12 cellular contexts compared by ENCODE assay signal in the genomic region with DNA sequence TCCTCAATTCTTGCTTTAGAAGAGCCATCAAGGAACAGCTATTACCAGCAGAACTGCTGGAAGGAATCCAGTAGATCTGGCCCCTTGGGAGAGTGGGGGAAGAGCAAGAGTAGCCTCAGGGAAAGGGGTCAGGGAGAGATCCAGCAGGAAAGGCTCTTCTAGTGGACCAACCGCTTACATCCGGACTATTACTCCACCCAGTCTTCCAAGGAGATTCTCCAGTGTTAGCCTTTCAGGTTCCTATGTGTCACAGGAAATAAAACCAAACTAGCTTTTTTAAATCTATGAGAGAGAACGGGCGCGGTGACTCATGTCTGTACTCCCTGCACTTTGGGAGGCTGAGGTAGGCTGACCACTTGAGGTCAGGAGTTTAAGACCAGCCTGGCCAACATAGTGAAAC. TPM values are rescaled to one million over a fixed set of nuclear protein-coding genes. Genes with fewer than 3 reads are reported as not detected.
DNase-seq lines count a peak whose midpoint lies in the region; ATAC-seq, FAIRE-seq and TF ChIP-seq lines count a peak whose summit lies in the region.
"Had no signal": no experiment of that assay in that cellular context is flagged by ENCODE, and none has a peak within 500 bp of the region (broad histone marks: within the 10 kb centered on the region; RNA-seq: fewer than 3 reads in every experiment).

No MANE protein-coding gene starts in this region.

- H3K27me3 ChIP-seq in HepG2 (ENCODE audit: control insufficient read depth in 1 of 2, insufficient read depth in 2 of 2, low read length in 2 of 2) (no peaks in the 10 kb centered on the region), right lobe of liver (no peaks in the 10 kb centered on the region), cardiac muscle cell (no peaks in the 10 kb centered on the region)
- H3K27me3 ChIP-seq: Peyer's patch had no signal

- peak overlapping the region; percentile 2 for H3K27ac ChIP-seq in HepG2 (ENCODE audit: extremely low read length, insufficient read depth, low read length)
- no peak overlapping the region for H3K27ac ChIP-seq in right lobe of liver
- peak overlapping the region; percentile 34 for H3K27ac ChIP-seq in cardiac muscle cell
- H3K27ac ChIP-seq: Peyer's patch had no signal

- intact Hi-C loops in HepG2 (cut with micrococcal nuclease; ENCODE audit: unreplicated experiment) (no loop called here), right lobe of liver (cut with DNase I) (no loop called here)

- H3K79me2 ChIP-seq in HepG2 (ENCODE audit: insufficient read depth, low read length): peaks cover 5% of the 10 kb centered on the region

- DNase-seq in HepG2 (ENCODE audit: low spot score) (no peak), right lobe of liver (no peak), amniotic epithelial cell (ENCODE audit: low read depth) (peak; percentile 96), cardiac muscle cell (ENCODE audit: low read depth in 1 of 2, low spot score in 1 of 2) (peak in 1 of 2 donors; percentile 78), urothelium cell line (ENCODE audit: low spot score) (peak; percentile 74), DMS153 (lab: John Stamatoyannopoulos, UW) (no peak), SHP77 (lab: John Stamatoyannopoulos, UW) (no peak)
- DNase-seq: activated CD4-positive, alpha-beta T cell treated with anti-CD3 and anti-CD28 coated beads for 48 hours; activated naive CD4-positive, alpha-beta T cell treated with anti-CD3 and anti-CD28 coated beads for 36 hours; NCI-H1048; Peyer's patch had no signal

- H3K4me2 ChIP-seq in HepG2 (ENCODE audit: low read depth, low read length): no peak overlapping the region

- H2AFZ ChIP-seq in HepG2 (ENCODE audit: low read length): no peak overlapping the region

- 82% methylated on average over 5 of the region's 5 CpGs for WGBS in HepG2 (ENCODE audit: low lambda C conversion rate)
- 90% methylated on average over 5 of the region's 5 CpGs for WGBS in right lobe of liver (ENCODE audit: insufficient coverage, low coverage, low lambda C conversion rate, missing lambda C conversion rate)

- TF ChIP-seq POLR2A in HepG2 (IDR thresholded peaks at IDR 0.05; ENCODE audit: insufficient read depth in 1 of 2, low read depth in 2 of 2, low read length in 2 of 2) (no peak), right lobe of liver (IDR thresholded peaks at IDR 0.05) (no peak)

- no peaks in the 10 kb centered on the region for H4K20me1 ChIP-seq in HepG2 (ENCODE audit: insufficient read depth, low read length)

- TF ChIP-seq CTCF in HepG2 (CRISPR knock-in tag; IDR thresholded peaks at IDR 0.05) (no peak), right lobe of liver (IDR thresholded peaks at IDR 0.05) (no peak), cardiac muscle cell (IDR thresholded peaks at IDR 0.05; ENCODE audit: low read depth, low read length) (no peak)

- POLR2A ChIA-PET in HepG2 (lab: Yijun Ruan, JAX): no interaction called here

- FAIRE-seq in HepG2 (lab: Jason Lieb, UNC) (no peak), urothelium cell line (lab: Jason Lieb, UNC) (no peak)

- ATAC-seq in HepG2 (no peak), right lobe of liver (no peak), HG02678 (IDR thresholded peaks at IDR 0.05; ENCODE audit: unreplicated experiment) (no peak)

- peaks cover 2 to 5% of the 10 kb centered on the region in 2 experiments; a peak in 2 of 5 replicates for H3K36me3 ChIP-seq in HepG2 (replicated peaks in 1 of 2; ENCODE audit: control insufficient read depth in 1 of 2, insufficient read depth in 2 of 2, low read length in 2 of 2)
- no peaks in the 10 kb centered on the region for H3K36me3 ChIP-seq in right lobe of liver
- no peaks in the 10 kb centered on the region for H3K36me3 ChIP-seq in cardiac muscle cell
- H3K36me3 ChIP-seq: Peyer's patch had no signal

- H3K9me3 ChIP-seq in HepG2 (ENCODE audit: low read length): no peaks in the 10 kb centered on the region
- H3K9me3 ChIP-seq in right lobe of liver: no peaks in the 10 kb centered on the region
- no peaks in the 10 kb centered on the region for H3K9me3 ChIP-seq in cardiac muscle cell (ENCODE audit: low read depth)
- H3K9me3 ChIP-seq: Peyer's patch had no signal

- no peak overlapping the region for H3K9ac ChIP-seq in HepG2 (ENCODE audit: insufficient read depth, low read depth, low read length)

- no peak for TF ChIP-seq RAD21 in HepG2 (CRISPR knock-in tag; IDR thresholded peaks at IDR 0.05)

- H3K4me3 ChIP-seq in HepG2 (replicated peaks in 1 of 3; ENCODE audit: insufficient read depth in 1 of 3, low read depth in 2 of 3, low read length in 3 of 3) (no peak overlapping the region), right lobe of liver (no peak overlapping the region), cardiac muscle cell (no peak overlapping the region)
- H3K4me3 ChIP-seq: Peyer's patch had no signal

- H3K4me1 ChIP-seq in HepG2 (ENCODE audit: insufficient read depth, low read length): peaks cover 35% of the 10 kb centered on the region
- no peaks in the 10 kb centered on the region for H3K4me1 ChIP-seq in right lobe of liver
- H3K4me1 ChIP-seq in cardiac muscle cell (ENCODE audit: low read depth): peaks cover 7% of the 10 kb centered on the region

- CTCF ChIA-PET in HepG2 (lab: Yijun Ruan, JAX; ENCODE audit: low intra/inter-chr PET ratio, low total read pairs): no interaction called here

- TF ChIP-seq EP300 in HepG2 (IDR thresholded peaks at IDR 0.05; ENCODE audit: low read depth in 2 of 2, low read length in 2 of 2) (no peak), HepG2 (CRISPR knock-in tag; IDR thresholded peaks at IDR 0.05; ENCODE audit: borderline replicate concordance) (no peak)

- BruUV-seq in HepG2 (replicated peaks; lab: Mats Ljungman, UMichigan): no TSS peak

- in situ Hi-C loops in HepG2 (cut with HindIII; ENCODE audit: extremely low pct_ligation_motif_present, low pct_unique_long_range_greater_than_20kb): no loop called here

TF ChIP-seq in HepG2, 621 proteins besides CTCF, POLR2A, EP300 and RAD21:
- TF ChIP-seq PRPF4 (IDR thresholded peaks at IDR 0.05; ENCODE audit: low read depth, low read length, poor library complexity, severe bottlenecking) (no peak), ZNF136 (CRISPR knock-in tag; IDR thresholded peaks at IDR 0.05; ENCODE audit: low read depth) (no peak), ZNF883 (CRISPR knock-in tag; IDR thresholded peaks at IDR 0.05; ENCODE audit: not compliant biosample characterization) (no peak), SIN3A (IDR thresholded peaks at IDR 0.05; ENCODE audit: borderline replicate concordance, low read depth, low read length) (no peak)
TF ChIP-seq in HepG2: peak in this region for 0.

RNA-seq across cellular contexts. Expression of a gene that starts 34.3 kb away (rescaled TPM):
- total RNA-seq in HepG2 (2016; rRNA removed; fragmentation: Illumina TruSeq; extraction: Trizol) (7.3 and 10.6 TPM in 2 replicates), right lobe of liver (under 1 TPM; 0.62 to 0.86 (median 0.67) TPM), cardiac muscle cell (21.0 and 34.8 TPM in 2 replicates)
- 3.8 and 4.4 TPM in 2 replicates for total RNA-seq in HepG2 (2016; cell fraction: cytosol; rRNA removed; fragmentation: Illumina TruSeq; extraction: Trizol; ENCODE audit: low read depth)
- 7.1 and 9.6 TPM in 2 replicates for total RNA-seq in HepG2 (2016; cell fraction: insoluble cytoplasmic fraction; rRNA removed; fragmentation: Illumina TruSeq; extraction: Trizol)
- 8.1 and 9.5 TPM in 2 replicates for total RNA-seq in HepG2 (2016; cell fraction: membrane; rRNA removed; fragmentation: Illumina TruSeq; extraction: Trizol)
- 9.9 and 12.1 TPM in 2 replicates for total RNA-seq in HepG2 (2016; cell fraction: nucleus; rRNA removed; fragmentation: Illumina TruSeq; extraction: Trizol)
- polyA plus RNA-seq in HepG2 (2011; rRNA removed) (4.7 and 6.9 TPM in 2 replicates), cardiac muscle cell (10.9 and 14.4 TPM in 2 replicates)
- polyA plus RNA-seq in HepG2 (2011; cell fraction: cytosol; rRNA removed): 2.9 and 3.5 TPM in 2 replicates
- polyA plus RNA-seq in HepG2 (2011; cell fraction: nucleus; rRNA removed): 4.1 and 4.6 TPM in 2 replicates
- 4.5 and 7.0 TPM in 2 replicates for polyA plus RNA-seq in HepG2 (2012)
- 0.29 and 0.33 TPM in 2 replicates for polyA plus RNA-seq in HepG2 (2016; cell fraction: cytosol; fragmentation: Illumina TruSeq; extraction: Trizol; ENCODE audit: low read depth)
- polyA plus RNA-seq in HepG2 (2016; cell fraction: insoluble cytoplasmic fraction; fragmentation: Illumina TruSeq; extraction: Trizol; ENCODE audit: low read depth): 6.2 and 6.4 TPM in 2 replicates
- polyA plus RNA-seq in HepG2 (2016; cell fraction: membrane; fragmentation: Illumina TruSeq; extraction: Trizol; ENCODE audit: low read depth): 1.1 and 1.2 TPM in 2 replicates
- 5.5 and 5.9 TPM in 2 replicates for polyA plus RNA-seq in HepG2 (2016; cell fraction: nucleus; fragmentation: Illumina TruSeq; extraction: Trizol; ENCODE audit: insufficient read depth, low read depth)
- 0.07 and 21.8 TPM in 2 replicates for polyA minus RNA-seq in HepG2 (2011; rRNA and poly(A)+ RNA removed; ENCODE audit: low replicate concordance)
- polyA minus RNA-seq in HepG2 (2011; cell fraction: cytosol; rRNA and poly(A)+ RNA removed): 18.3 and 21.8 TPM in 2 replicates
- polyA minus RNA-seq in HepG2 (2011; cell fraction: nucleus; rRNA and poly(A)+ RNA removed): 44.1 and 46.4 TPM in 2 replicates

Comparison
In these comparisons a context has a peak if more than half of its experiments do, and no peak if none do; other contexts are left out.
1. H3K27ac ChIP-seq: peak in HepG2 (single experiment) and cardiac muscle cell (single experiment); none in right lobe of liver (0 of 3).
2. DNase-seq: peak in amniotic epithelial cell (single experiment) and urothelium cell line (single experiment); none in HepG2 (single experiment), right lobe of liver (0 of 3), DMS153 (single experiment) and SHP77 (0 of 2).